In genomic region chr11:44753965-44754645, GRCh38 we compare ENCODE assay signal across 1 cellular context.
TF ChIP-seq lines count a peak whose summit lies in the region.

No MANE protein-coding gene starts in this region.

TF ChIP-seq in WTC11, 78 proteins besides CTCF, POLR2A, EP300 and RAD21 (continued from another document):
- TF ChIP-seq ZNF512 (CRISPR knock-in tag; IDR thresholded peaks at IDR 0.05; ENCODE audit: borderline replicate concordance) (no peak), ZNF281 (CRISPR knock-in tag; IDR thresholded peaks at IDR 0.05) (no peak), GTF2I (CRISPR knock-in tag; conservative IDR thresholded peaks at IDR 0.05) (no peak), EMX1 (CRISPR knock-in tag; IDR thresholded peaks at IDR 0.05) (no peak), HMGXB4 (CRISPR knock-in tag; IDR thresholded peaks at IDR 0.05) (no peak), CREB1 (CRISPR knock-in tag; IDR thresholded peaks at IDR 0.05) (no peak), ESRRA (CRISPR knock-in tag; IDR thresholded peaks at IDR 0.05; ENCODE audit: borderline replicate concordance) (no peak), ZNF423 (CRISPR knock-in tag; IDR thresholded peaks at IDR 0.05) (no peak), NR1H2 (CRISPR knock-in tag; IDR thresholded peaks at IDR 0.05) (no peak)
